In the genomic region with DNA sequence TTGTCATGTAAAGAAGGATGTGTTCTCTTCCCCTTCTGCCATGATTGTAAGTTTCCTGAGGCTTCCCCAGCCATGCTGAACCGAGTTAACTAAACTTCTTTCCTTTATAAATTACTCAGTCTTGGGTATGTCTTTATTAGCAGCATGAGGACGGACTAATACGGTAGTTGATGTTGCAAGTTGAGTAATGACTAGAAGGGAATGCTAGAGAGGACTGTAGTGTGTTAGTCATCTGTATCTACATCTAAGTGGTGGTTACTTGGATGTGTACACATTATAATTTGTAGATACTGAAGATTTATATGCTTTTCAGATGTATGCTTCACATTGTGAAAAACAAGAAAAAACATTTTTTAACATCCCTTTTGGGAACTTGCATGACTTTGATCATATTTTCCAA, we compare ENCODE assay signal across 28 cellular contexts.
"Had no signal": no experiment of that assay in that cellular context is flagged by ENCODE, and none has a peak within 500 bp of the region (broad histone marks: within the 10 kb centered on the region; RNA-seq: fewer than 3 reads in every experiment).

No MANE protein-coding gene starts in this region.

- DNase-seq: activated CD4-positive, alpha-beta memory T cell treated with anti-CD3 and anti-CD28 coated beads, Interleukin-2, amount 10 ng/mL, durations not matched to agents 7 days and 5 days; activated CD4-positive, alpha-beta T cell treated with anti-CD3 and anti-CD28 coated beads for 1 hour; activated CD4-positive, alpha-beta T cell treated with anti-CD3 and anti-CD28 coated beads, Interleukin-2, amount 10 ng/mL, durations not matched to agents 7 days and 5 days; activated CD8-positive, alpha-beta memory T cell treated with anti-CD3 and anti-CD28 coated beads, Interleukin-2, amount 50 U/mL, for 48 hours; activated gamma-delta T cell; activated naive CD4-positive, alpha-beta T cell treated with anti-CD3 and anti-CD28 coated beads, Interleukin-2, amount 10 ng/mL, durations not matched to agents 7 days and 5 days; activated naive CD8-positive, alpha-beta T cell treated with anti-CD3 and anti-CD28 coated beads, Interleukin-2, amount 10 ng/mL, durations not matched to agents 7 days and 5 days; activated T-cell treated with anti-CD3 and anti-CD28 coated beads, Interleukin-2, amount 50 U/mL, for 24 hours; amniotic stem cell; dermis blood vessel endothelial cell; effector CD4-positive, alpha-beta T cell; esophagus squamous epithelium; heart right ventricle; left ventricle myocardium inferior; naive B cell; ovary; right lobe of liver; small intestine; stimulated activated CD4-positive, alpha-beta T cell treated with anti-CD3 and anti-CD28 coated beads, Interleukin-1b, Interleukin-23, amount 100 ng/mL, for 48 hours; stimulated activated CD4-positive, alpha-beta T cell treated with anti-CD3 and anti-CD28 coated beads, Interleukin-4, amount 100 ng/mL, for 4 hours; stimulated activated CD8-positive, alpha-beta memory T cell treated with anti-CD3 and anti-CD28 coated beads, Interleukin-4, amount 100 ng/mL, for 48 hours; stomach; T1000; thyroid gland; upper lobe of left lung had no signal

- ATAC-seq: foreskin keratinocyte, heart right ventricle, right lobe of liver had no signal

- H3K4me3 ChIP-seq: esophagus squamous epithelium, heart right ventricle, left ventricle myocardium inferior, lung, ovary, right lobe of liver, stomach, thyroid gland, upper lobe of left lung, vagina had no signal
